Comparison of ENCODE assay signal across 1 cellular context in genomic region chr6:36040958-36041357, GRCh38.
TF ChIP-seq lines count a peak whose summit lies in the region.

No MANE protein-coding gene starts in this region.

TF ChIP-seq in K562, 482 proteins besides CTCF, POLR2A, EP300 and RAD21:
- TF ChIP-seq HDAC8 (tag; IDR thresholded peaks at IDR 0.05) (no peak), ZNF707 (CRISPR knock-in tag; conservative IDR thresholded peaks at IDR 0.05) (no peak), YBX1 (IDR thresholded peaks at IDR 0.05) (0 out of 2 replicates have a peak, but pooled peaks have one; percentile 17), FOXK2 (conservative IDR thresholded peaks at IDR 0.05 in 1 of 2, IDR thresholded peaks at IDR 0.05 in 1 of 2; ENCODE audit: low read depth in 2 of 2) (no peak), SMAD2 (IDR thresholded peaks at IDR 0.05; ENCODE audit: low read depth, low read length) (no peak)
- TF ChIP-seq, protein P1, sequence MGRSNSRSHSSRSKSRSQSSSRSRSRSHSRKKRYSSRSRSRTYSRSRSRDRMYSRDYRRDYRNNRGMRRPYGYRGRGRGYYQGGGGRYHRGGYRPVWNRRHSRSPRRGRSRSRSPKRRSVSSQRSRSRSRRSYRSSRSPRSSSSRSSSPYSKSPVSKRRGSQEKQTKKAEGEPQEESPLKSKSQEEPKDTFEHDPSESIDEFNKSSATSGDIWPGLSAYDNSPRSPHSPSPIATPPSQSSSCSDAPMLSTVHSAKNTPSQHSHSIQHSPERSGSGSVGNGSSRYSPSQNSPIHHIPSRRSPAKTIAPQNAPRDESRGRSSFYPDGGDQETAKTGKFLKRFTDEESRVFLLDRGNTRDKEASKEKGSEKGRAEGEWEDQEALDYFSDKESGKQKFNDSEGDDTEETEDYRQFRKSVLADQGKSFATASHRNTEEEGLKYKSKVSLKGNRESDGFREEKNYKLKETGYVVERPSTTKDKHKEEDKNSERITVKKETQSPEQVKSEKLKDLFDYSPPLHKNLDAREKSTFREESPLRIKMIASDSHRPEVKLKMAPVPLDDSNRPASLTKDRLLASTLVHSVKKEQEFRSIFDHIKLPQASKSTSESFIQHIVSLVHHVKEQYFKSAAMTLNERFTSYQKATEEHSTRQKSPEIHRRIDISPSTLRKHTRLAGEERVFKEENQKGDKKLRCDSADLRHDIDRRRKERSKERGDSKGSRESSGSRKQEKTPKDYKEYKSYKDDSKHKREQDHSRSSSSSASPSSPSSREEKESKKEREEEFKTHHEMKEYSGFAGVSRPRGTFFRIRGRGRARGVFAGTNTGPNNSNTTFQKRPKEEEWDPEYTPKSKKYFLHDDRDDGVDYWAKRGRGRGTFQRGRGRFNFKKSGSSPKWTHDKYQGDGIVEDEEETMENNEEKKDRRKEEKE (IDR thresholded peaks at IDR 0.05; ENCODE audit: borderline replicate concordance in 1 of 2, control insufficient read depth in 1 of 2, low read depth in 2 of 2, low read length in 1 of 2): no peak
